ENCODE assay signal across 21 cellular contexts in the genomic region with DNA sequence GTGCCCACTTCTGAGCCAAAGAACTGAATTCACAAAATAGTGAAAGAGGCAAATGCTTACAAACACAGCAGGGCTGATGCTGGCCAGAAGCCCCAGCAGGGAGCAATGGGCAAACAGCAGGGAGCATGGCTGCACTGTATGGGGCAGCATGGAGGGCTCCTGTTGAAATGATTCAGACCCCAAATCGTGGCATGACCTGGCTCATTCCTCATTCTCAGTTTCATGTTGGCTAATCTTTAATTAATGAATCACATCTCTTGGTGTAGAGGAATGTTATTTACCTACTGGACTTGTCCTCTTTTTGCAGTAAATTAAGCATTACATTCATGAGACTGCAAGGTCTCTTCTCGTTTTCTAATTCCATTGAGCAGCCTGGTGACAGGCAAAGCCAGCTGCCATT.
DNase-seq lines count a peak whose midpoint lies in the region; TF ChIP-seq lines count a peak whose summit lies in the region.
"Had no signal": no experiment of that assay in that cellular context is flagged by ENCODE, and none has a peak within 500 bp of the region (broad histone marks: within the 10 kb centered on the region; RNA-seq: fewer than 3 reads in every experiment).

No MANE protein-coding gene starts in this region.

- H3K4me3 ChIP-seq in epithelial cell of proximal tubule (ENCODE audit: low read depth, low read length) (no peak overlapping the region), neural progenitor cell (no peak overlapping the region), Caco-2 (ENCODE audit: low read depth, low read length) (no peak overlapping the region)
- H3K4me3 ChIP-seq: GM12878 had no signal

- no peak overlapping the region for H3K27ac ChIP-seq in neural progenitor cell
- H3K27ac ChIP-seq: C4-2B had no signal

- H3K4me2 ChIP-seq in neural progenitor cell: peak overlapping the region; percentile 32

- peaks cover 9% of the 10 kb centered on the region for H3K4me1 Mint-ChIP-seq in neural progenitor cell
- no peaks in the 10 kb centered on the region for H3K4me1 Mint-ChIP-seq in Caco-2 (ENCODE audit: low read depth, unreplicated experiment)
- H3K4me1 Mint-ChIP-seq: CD8-positive, alpha-beta memory T cell had no signal

- DNase-seq in ACHN (peak; percentile 50), NCI-H146 (lab: John Stamatoyannopoulos, UW) (peak; percentile 60), epithelial cell of proximal tubule (ENCODE audit: low read depth) (peak; percentile 74), neural progenitor cell (ENCODE audit: low spot score) (no peak), NCI-H1092 (lab: John Stamatoyannopoulos, UW) (no peak), Caco-2 (no peak), anterior cingulate cortex (lab: John Stamatoyannopoulos, UW) (no peak)
- DNase-seq: 8988T; CD8-positive, alpha-beta memory T cell; DMS 273 treated with DMSO at 0.1 percent for 48 hours; DND-41; H9; KG1; NCI-H1092 treated with DMSO at 0.1 percent for 48 hours; NCI-H1436 treated with DMSO at 0.1 percent for 48 hours; NCI-H2029 treated with DMSO at 0.1 percent for 48 hours; NCI-H226; NCI-H510A treated with DMSO at 0.1 percent for 48 hours; NCI-H82 had no signal

- H3F3A ChIP-seq in neural progenitor cell (ENCODE audit: low read depth): no peaks in the 10 kb centered on the region

- H3K36me3 Mint-ChIP-seq in neural progenitor cell (no peaks in the 10 kb centered on the region), Caco-2 (ENCODE audit: insufficient read depth, unreplicated experiment) (no peaks in the 10 kb centered on the region)
- H3K36me3 Mint-ChIP-seq: CD8-positive, alpha-beta memory T cell had no signal

- H2AFZ ChIP-seq in neural progenitor cell (replicated peaks): peak overlapping the region; percentile 36

- H3K36me3 ChIP-seq in neural progenitor cell (no peaks in the 10 kb centered on the region), Caco-2 (ENCODE audit: control insufficient read depth, insufficient read depth, low read length) (no peaks in the 10 kb centered on the region)

- CTCF ChIA-PET in Caco-2 (lab: Charles Lee): no interaction called here

- TF ChIP-seq CTCF in epithelial cell of proximal tubule (conservative IDR thresholded peaks at IDR 0.05; ENCODE audit: low read depth, low read length) (no peak), neural progenitor cell (IDR thresholded peaks at IDR 0.05) (no peak), Caco-2 (IDR thresholded peaks at IDR 0.05; ENCODE audit: insufficient read depth in 1 of 2, low read depth in 1 of 2, low read length in 1 of 2, severe bottlenecking in 1 of 2, unreplicated experiment in 1 of 2) (no peak)

- intact Hi-C loops in Caco-2 (cut with micrococcal nuclease; ENCODE audit: unreplicated experiment): no loop called here

- H3K27ac Mint-ChIP-seq in neural progenitor cell (no peak overlapping the region), Caco-2 (ENCODE audit: unreplicated experiment) (no peak overlapping the region)
- H3K27ac Mint-ChIP-seq: CD8-positive, alpha-beta memory T cell had no signal

- H3K9ac ChIP-seq in neural progenitor cell: no peak overlapping the region

- H4K20me1 ChIP-seq in neural progenitor cell (ENCODE audit: low read depth): no peaks in the 10 kb centered on the region

- no peaks in the 10 kb centered on the region for H3K27me3 ChIP-seq in neural progenitor cell
- no peaks in the 10 kb centered on the region for H3K27me3 ChIP-seq in Caco-2 (replicated peaks; ENCODE audit: control insufficient read depth, insufficient read depth, low read length)

- H3K9me3 ChIP-seq in neural progenitor cell (ENCODE audit: low read depth) (no peaks in the 10 kb centered on the region), Caco-2 (no peaks in the 10 kb centered on the region)

- H3K4me1 ChIP-seq in neural progenitor cell (peaks cover 10% of the 10 kb centered on the region), Caco-2 (peaks cover 6% of the 10 kb centered on the region)

- in situ Hi-C loops in ACHN (cut with HindIII; ENCODE audit: low pct_ligation_motif_present, low pct_unique_long_range_greater_than_20kb, low sequenced_read_pairs): no loop called here

- H3K4me3 Mint-ChIP-seq in neural progenitor cell: no peak overlapping the region
- no peak overlapping the region for H3K4me3 Mint-ChIP-seq in Caco-2 (ENCODE audit: unreplicated experiment)
- H3K4me3 Mint-ChIP-seq: CD8-positive, alpha-beta memory T cell; H9 had no signal

- H3K79me2 ChIP-seq in neural progenitor cell (ENCODE audit: low read depth): no peaks in the 10 kb centered on the region

- POLR2A ChIA-PET in Caco-2 (lab: Charles Lee): no interaction called here

- H3K27me3 Mint-ChIP-seq in neural progenitor cell (ENCODE audit: insufficient read depth, low read depth) (peaks cover 6% of the 10 kb centered on the region), Caco-2 (ENCODE audit: insufficient read depth, unreplicated experiment) (no peaks in the 10 kb centered on the region)

- no TSS peak for BruUV-seq in Caco-2 (replicated peaks; lab: Mats Ljungman, UMichigan)

- H3K9me3 Mint-ChIP-seq in neural progenitor cell: no peaks in the 10 kb centered on the region
- H3K9me3 Mint-ChIP-seq in Caco-2 (ENCODE audit: unreplicated experiment): no peaks in the 10 kb centered on the region
- H3K9me3 Mint-ChIP-seq: CD8-positive, alpha-beta memory T cell; H9 had no signal

Comparison
In these comparisons a context has a peak if more than half of its experiments do, and no peak if none do; other contexts are left out.
1. DNase-seq: peak in ACHN (single experiment), NCI-H146 (single experiment) and epithelial cell of proximal tubule (single experiment); none in neural progenitor cell (single experiment), NCI-H1092 (single experiment), Caco-2 (0 of 2) and anterior cingulate cortex (0 of 58).